ENCODE assay signal across 14 cellular contexts in genomic region chr11:36501236-36501635, GRCh38. TPM values are rescaled to one million over a fixed set of nuclear protein-coding genes. Genes with fewer than 3 reads are reported as not detected.
DNase-seq lines count a peak whose midpoint lies in the region; ATAC-seq and TF ChIP-seq lines count a peak whose summit lies in the region.
"Had no signal": no experiment of that assay in that cellular context is flagged by ENCODE, and none has a peak within 500 bp of the region (broad histone marks: within the 10 kb centered on the region; RNA-seq: fewer than 3 reads in every experiment).

No MANE protein-coding gene starts in this region.

- no peaks in the 10 kb centered on the region for H3K27me3 Mint-ChIP-seq in activated CD4-positive, alpha-beta T cell treated with anti-CD3 and anti-CD28 coated beads for 36 hours
- no peaks in the 10 kb centered on the region for H3K27me3 Mint-ChIP-seq in activated CD8-positive, alpha-beta T cell treated with anti-CD3 and anti-CD28 coated beads, Interleukin-2, amount 10 ng/mL, durations not matched to agents 7 days and 5 days (ENCODE audit: low read depth)
- H3K27me3 Mint-ChIP-seq in natural killer cell treated with Interleukin-12 subunit alpha and Interleukin-12 subunit beta and Interleukin-15 and Interleukin-18, amount 100 ng/mL, for 72 hours: no peaks in the 10 kb centered on the region
- H3K27me3 Mint-ChIP-seq: T-helper 17 cell had no signal

- POLR2A ChIA-PET in activated CD4-positive, alpha-beta T cell treated with anti-CD3 and anti-CD28 coated beads for 36 hours (lab: Charles Lee): no interaction called here
- POLR2A ChIA-PET in activated CD8-positive, alpha-beta T cell treated with anti-CD3 and anti-CD28 coated beads, Interleukin-2, amount 10 ng/mL, durations not matched to agents 7 days and 5 days (lab: Charles Lee): no interaction called here

- H3K27ac ChIP-seq in dorsolateral prefrontal cortex: peak overlapping the region in 46 of 59 donors; percentile 2 to 78 (median 50)
- no peak overlapping the region for H3K27ac ChIP-seq in mesendoderm (ENCODE audit: low read depth, low read length)
- peak overlapping the region; percentile 31 for H3K27ac ChIP-seq in substantia nigra (ENCODE audit: low read depth, low read length, poor library complexity, severe bottlenecking)
- H3K27ac ChIP-seq: 22Rv1, upper lobe of right lung had no signal

- H2BK120ac ChIP-seq in mesendoderm (ENCODE audit: low read depth, low read length): no peak overlapping the region

- CTCF ChIA-PET in activated CD4-positive, alpha-beta T cell treated with anti-CD3 and anti-CD28 coated beads for 36 hours (lab: Charles Lee): interaction anchor here (0.6 to 4.4 kb wide), 10 partner anchors 8 to 247 kb away, joined by 3 to 47 read pairs (median 4); partner anchors contain the start of gene TRAF6
- CTCF ChIA-PET in activated CD8-positive, alpha-beta T cell treated with anti-CD3 and anti-CD28 coated beads, Interleukin-2, amount 10 ng/mL, durations not matched to agents 7 days and 5 days (lab: Charles Lee): interaction anchor here (0.8 to 3.6 kb wide), 6 partner anchors 8 to 246 kb away, joined by 3 to 53 read pairs (median 8); partner anchors contain the start of gene TRAF6

- H3K56ac ChIP-seq in mesendoderm (ENCODE audit: low read length): no peak overlapping the region

- peaks cover 39% of the 10 kb centered on the region for H3K4me1 Mint-ChIP-seq in activated CD4-positive, alpha-beta T cell treated with anti-CD3 and anti-CD28 coated beads for 36 hours
- H3K4me1 Mint-ChIP-seq in activated CD8-positive, alpha-beta T cell treated with anti-CD3 and anti-CD28 coated beads, Interleukin-2, amount 10 ng/mL, durations not matched to agents 7 days and 5 days (ENCODE audit: low read depth): peaks cover 35% of the 10 kb centered on the region
- peaks cover 30 to 35% of the 10 kb centered on the region in 2 donors for H3K4me1 Mint-ChIP-seq in natural killer cell treated with Interleukin-12 subunit alpha and Interleukin-12 subunit beta and Interleukin-15 and Interleukin-18, amount 100 ng/mL, for 72 hours (ENCODE audit: low read depth in 2 of 2)

- no peak overlapping the region for H3K9ac ChIP-seq in mesendoderm (ENCODE audit: low read length)

- H3K4me2 ChIP-seq in mesendoderm (ENCODE audit: low read length): no peak overlapping the region

- H3K79me1 ChIP-seq in mesendoderm (ENCODE audit: low read length): peaks cover 1% of the 10 kb centered on the region

- no peaks in the 10 kb centered on the region for H3K9me3 Mint-ChIP-seq in activated CD4-positive, alpha-beta T cell treated with anti-CD3 and anti-CD28 coated beads for 36 hours (ENCODE audit: low read depth)
- H3K9me3 Mint-ChIP-seq in activated CD8-positive, alpha-beta T cell treated with anti-CD3 and anti-CD28 coated beads, Interleukin-2, amount 10 ng/mL, durations not matched to agents 7 days and 5 days (ENCODE audit: insufficient read depth): no peaks in the 10 kb centered on the region
- H3K9me3 Mint-ChIP-seq in natural killer cell treated with Interleukin-12 subunit alpha and Interleukin-12 subunit beta and Interleukin-15 and Interleukin-18, amount 100 ng/mL, for 72 hours: no peaks in the 10 kb centered on the region

- H4K5ac ChIP-seq in mesendoderm (ENCODE audit: low read length): no peak overlapping the region

- no peaks in the 10 kb centered on the region for H3K4me1 ChIP-seq in mesendoderm (ENCODE audit: control insufficient read depth, low read depth, low read length)

- no peaks in the 10 kb centered on the region for H3K27me3 ChIP-seq in dorsolateral prefrontal cortex
- no peaks in the 10 kb centered on the region for H3K27me3 ChIP-seq in mesendoderm (ENCODE audit: insufficient read depth, low read length, poor library complexity)
- H3K27me3 ChIP-seq: upper lobe of right lung had no signal

- no peak overlapping the region for H2AK5ac ChIP-seq in mesendoderm (ENCODE audit: low read length)

- H3K4ac ChIP-seq in mesendoderm (ENCODE audit: low read depth, low read length): no peak overlapping the region

- DNase-seq in activated CD4-positive, alpha-beta T cell treated with anti-CD3 and anti-CD28 coated beads for 36 hours: no peak
- DNase-seq in activated CD4-positive, alpha-beta T cell treated with anti-CD3 and anti-CD28 coated beads, Interleukin-2, amount 50 U/mL, for 1 hour: no peak
- DNase-seq in dorsolateral prefrontal cortex (peak in 7 of 10 donors; percentile 48 to 62 (median 57)), mesendoderm (no peak), substantia nigra (lab: John Stamatoyannopoulos, UW) (peak in 17 of 49 donors; percentile 1 to 53 (median 15)), hepatic stellate cell (ENCODE audit: low spot score) (no peak)
- no peak for DNase-seq in activated CD8-positive, alpha-beta T cell treated with anti-CD3 and anti-CD28 coated beads, Interleukin-2, amount 10 ng/mL, durations not matched to agents 7 days and 5 days
- DNase-seq in natural killer cell treated with Interleukin-12 subunit alpha and Interleukin-12 subunit beta and Interleukin-15 and Interleukin-18, amount 100 ng/mL, for 72 hours (ENCODE audit: low spot score): no peak
- DNase-seq: NCI-H2081; stimulated activated CD4-positive, alpha-beta T cell treated with anti-CD3 and anti-CD28 coated beads, Interleukin-1b, Interleukin-23, amount 100 ng/mL, for 48 hours; stimulated activated CD8-positive, alpha-beta memory T cell treated with anti-CD3 and anti-CD28 coated beads, Interleukin-4, amount 100 ng/mL, for 48 hours; T-helper 17 cell; upper lobe of right lung had no signal

- WGBS in mesendoderm (ENCODE audit: extremely low coverage, insufficient coverage, low lambda C conversion rate): no CpG with 5 or more reads among the region's 5 CpGs

- intact Hi-C loops in activated CD4-positive, alpha-beta T cell treated with anti-CD3 and anti-CD28 coated beads for 36 hours (cut with DNase I, micrococcal nuclease): loop anchor here in 1 of 2 experiments (10.0 kb wide), 1 partner anchor 346 kb away; no protein-coding TSS in a partner anchor
- intact Hi-C loops in dorsolateral prefrontal cortex (cut with DNase I): no loop called here

- no peak overlapping the region for H2BK15ac ChIP-seq in mesendoderm (replicated peaks; ENCODE audit: low read depth)

- no peak overlapping the region for H3K18ac ChIP-seq in mesendoderm (ENCODE audit: low read length)

- H3K4me3 ChIP-seq in dorsolateral prefrontal cortex: peak overlapping the region in 1 of 59 donors; percentile 12
- H3K4me3 ChIP-seq in mesendoderm (ENCODE audit: low read length): no peak overlapping the region
- H3K4me3 ChIP-seq: upper lobe of right lung had no signal

- no peak overlapping the region for H3K4me3 Mint-ChIP-seq in activated CD4-positive, alpha-beta T cell treated with anti-CD3 and anti-CD28 coated beads for 36 hours
- no peak overlapping the region for H3K4me3 Mint-ChIP-seq in activated CD8-positive, alpha-beta T cell treated with anti-CD3 and anti-CD28 coated beads, Interleukin-2, amount 10 ng/mL, durations not matched to agents 7 days and 5 days
- H3K4me3 Mint-ChIP-seq in natural killer cell treated with Interleukin-12 subunit alpha and Interleukin-12 subunit beta and Interleukin-15 and Interleukin-18, amount 100 ng/mL, for 72 hours: no peak overlapping the region
- H3K4me3 Mint-ChIP-seq: T-helper 17 cell had no signal

- no peaks in the 10 kb centered on the region for H3K79me2 ChIP-seq in mesendoderm (ENCODE audit: control insufficient read depth, insufficient read depth, low read length)

- H2BK5ac ChIP-seq in mesendoderm (ENCODE audit: low read length): no peak overlapping the region

- peaks cover 36% of the 10 kb centered on the region for H3K36me3 Mint-ChIP-seq in activated CD4-positive, alpha-beta T cell treated with anti-CD3 and anti-CD28 coated beads for 36 hours (ENCODE audit: low read depth)
- peaks cover 35% of the 10 kb centered on the region for H3K36me3 Mint-ChIP-seq in activated CD8-positive, alpha-beta T cell treated with anti-CD3 and anti-CD28 coated beads, Interleukin-2, amount 10 ng/mL, durations not matched to agents 7 days and 5 days (ENCODE audit: low read depth)
- peaks cover 19% of the 10 kb centered on the region for H3K36me3 Mint-ChIP-seq in natural killer cell treated with Interleukin-12 subunit alpha and Interleukin-12 subunit beta and Interleukin-15 and Interleukin-18, amount 100 ng/mL, for 72 hours

- no peak for ATAC-seq in activated CD4-positive, alpha-beta T cell treated with anti-CD3 and anti-CD28 coated beads for 36 hours
- no peak for ATAC-seq in activated CD8-positive, alpha-beta T cell treated with anti-CD3 and anti-CD28 coated beads, Interleukin-2, amount 10 ng/mL, durations not matched to agents 7 days and 5 days
- ATAC-seq in natural killer cell treated with Interleukin-12 subunit alpha and Interleukin-12 subunit beta and Interleukin-15 and Interleukin-18, amount 100 ng/mL, for 72 hours: no peak
- ATAC-seq: T-helper 17 cell had no signal

- no peaks in the 10 kb centered on the region for H3K36me3 ChIP-seq in mesendoderm (ENCODE audit: control insufficient read depth, insufficient read depth, low read length)

- peak in 2 of 56 donors; percentile 12 to 16 for TF ChIP-seq CTCF in dorsolateral prefrontal cortex (IDR thresholded peaks at IDR 0.05 in 54 of 56, conservative IDR thresholded peaks at IDR 0.05 in 2 of 56; ENCODE audit: low read depth in 1 of 56, partially characterized antibody in 56 of 56)

- H3K27ac Mint-ChIP-seq in activated CD4-positive, alpha-beta T cell treated with anti-CD3 and anti-CD28 coated beads for 36 hours: peak overlapping the region; percentile 14
- no peak overlapping the region for H3K27ac Mint-ChIP-seq in activated CD8-positive, alpha-beta T cell treated with anti-CD3 and anti-CD28 coated beads, Interleukin-2, amount 10 ng/mL, durations not matched to agents 7 days and 5 days
- peak overlapping the region in 1 of 2 donors; percentile 56 for H3K27ac Mint-ChIP-seq in natural killer cell treated with Interleukin-12 subunit alpha and Interleukin-12 subunit beta and Interleukin-15 and Interleukin-18, amount 100 ng/mL, for 72 hours

- H4K8ac ChIP-seq in mesendoderm (ENCODE audit: low read depth, low read length): peak overlapping the region; percentile 39

- H3K23ac ChIP-seq in mesendoderm (ENCODE audit: low read length): no peak overlapping the region

RNA-seq across cellular contexts. Expression of gene TRAF6, which starts 8.8 kb away (rescaled TPM):
- 10 to 100 TPM; 11.1 to 12.5 TPM for total RNA-seq in activated CD4-positive, alpha-beta T cell treated with anti-CD3 and anti-CD28 coated beads for 36 hours
- total RNA-seq in dorsolateral prefrontal cortex: 10 to 100 TPM; 13.8 to 27.7 (median 20.8) TPM
- polyA plus RNA-seq in mesendoderm (2013, experiment 1 of 2): 6.0 TPM
- 5.9 TPM for polyA plus RNA-seq in mesendoderm (2013, experiment 2 of 2)
- 1 to 10 TPM; 8.8 to 9.1 TPM for total RNA-seq in activated CD8-positive, alpha-beta T cell treated with anti-CD3 and anti-CD28 coated beads, Interleukin-2, amount 10 ng/mL, durations not matched to agents 7 days and 5 days
- total RNA-seq in natural killer cell treated with Interleukin-12 subunit alpha and Interleukin-12 subunit beta and Interleukin-15 and Interleukin-18, amount 100 ng/mL, for 72 hours: 10 to 100 TPM; 15.3 to 25.3 TPM

Comparison
In these comparisons a context has a peak if more than half of its experiments do, and no peak if none do; other contexts are left out.
1. DNase-seq: peak in dorsolateral prefrontal cortex (7 of 10); none in activated CD4-positive, alpha-beta T cell treated with anti-CD3 and anti-CD28 coated beads for 36 hours (single experiment), activated CD4-positive, alpha-beta T cell treated with anti-CD3 and anti-CD28 coated beads, Interleukin-2, amount 50 U/mL, for 1 hour (single experiment), mesendoderm (single experiment), activated CD8-positive, alpha-beta T cell treated with anti-CD3 and anti-CD28 coated beads, Interleukin-2, amount 10 ng/mL, durations not matched to agents 7 days and 5 days (single experiment), natural killer cell treated with Interleukin-12 subunit alpha and Interleukin-12 subunit beta and Interleukin-15 and Interleukin-18, amount 100 ng/mL, for 72 hours (single experiment) and hepatic stellate cell (single experiment).